ENCODE assay signal across 17 cellular contexts in genomic region chr17:30188211-30188939, GRCh38. TPM values are rescaled to one million over a fixed set of nuclear protein-coding genes. Genes with fewer than 3 reads are reported as not detected.
"Had no signal": no experiment of that assay in that cellular context is flagged by ENCODE, and none has a peak within 500 bp of the region (broad histone marks: within the 10 kb centered on the region; RNA-seq: fewer than 3 reads in every experiment).

No MANE protein-coding gene starts in this region.

- DNase-seq: activated CD4-positive, alpha-beta T cell treated with anti-CD3 and anti-CD28 coated beads for 4 hours; activated naive CD8-positive, alpha-beta T cell treated with anti-CD3 and anti-CD28 coated beads, Interleukin-2, amount 10 ng/mL, durations not matched to agents 7 days and 5 days; activated T-cell treated with anti-CD3 and anti-CD28 coated beads for 4 hours; left cardiac atrium; natural killer cell; posterior cingulate gyrus; spleen; stimulated activated CD4-positive, alpha-beta T cell treated with anti-CD3 and anti-CD28 coated beads, Interleukin-1b, Interleukin-23, amount 100 ng/mL, for 48 hours; substantia nigra; T1000 had no signal

- H3K27me3 Mint-ChIP-seq: stimulated activated memory B cell treated with anti-CD40 and anti-IgM and Interleukin-4, amounts not matched to agents 10 μg/mL and 1 μg/mL and 100 μg/mL, for 72 hours; type B pancreatic cell had no signal

- H3K4me1 Mint-ChIP-seq: stimulated activated memory B cell treated with anti-CD40 and anti-IgM and Interleukin-4, amounts not matched to agents 10 μg/mL and 1 μg/mL and 100 μg/mL, for 72 hours had no signal

- H3K4me3 ChIP-seq: ascending aorta, hepatocyte, lung, spleen had no signal

- H3K27ac Mint-ChIP-seq: activated naive CD8-positive, alpha-beta T cell treated with anti-CD3 and anti-CD28 coated beads, Interleukin-2, amount 10 ng/mL, durations not matched to agents 7 days and 5 days; stimulated activated memory B cell treated with anti-CD40 and anti-IgM and Interleukin-4, amounts not matched to agents 10 μg/mL and 1 μg/mL and 100 μg/mL, for 72 hours; type B pancreatic cell had no signal

- ATAC-seq: left cardiac atrium; natural killer cell; sciatic nerve; stimulated activated memory B cell treated with anti-CD40 and anti-IgM and Interleukin-4, amounts not matched to agents 10 μg/mL and 1 μg/mL and 100 μg/mL, for 72 hours had no signal

- H3K4me3 Mint-ChIP-seq: activated naive CD8-positive, alpha-beta T cell treated with anti-CD3 and anti-CD28 coated beads, Interleukin-2, amount 10 ng/mL, durations not matched to agents 7 days and 5 days; natural killer cell; stimulated activated memory B cell treated with anti-CD40 and anti-IgM and Interleukin-4, amounts not matched to agents 10 μg/mL and 1 μg/mL and 100 μg/mL, for 72 hours; type B pancreatic cell had no signal

- H3K9me3 Mint-ChIP-seq: activated naive CD8-positive, alpha-beta T cell treated with anti-CD3 and anti-CD28 coated beads, Interleukin-2, amount 10 ng/mL, durations not matched to agents 7 days and 5 days; natural killer cell; stimulated activated memory B cell treated with anti-CD40 and anti-IgM and Interleukin-4, amounts not matched to agents 10 μg/mL and 1 μg/mL and 100 μg/mL, for 72 hours; type B pancreatic cell had no signal

RNA-seq across cellular contexts. Expression of gene SLC6A4, which starts 47.1 kb away (rescaled TPM):
- total RNA-seq: activated naive CD8-positive, alpha-beta T cell treated with anti-CD3 and anti-CD28 coated beads, Interleukin-2, amount 10 ng/mL, durations not matched to agents 7 days and 5 days; mucosa of gallbladder had no signal
